10 cellular contexts compared by ENCODE assay signal in genomic region chr14:90109858-90110257, GRCh38. TPM values are rescaled to one million over a fixed set of nuclear protein-coding genes. Genes with fewer than 3 reads are reported as not detected.
DNase-seq lines count a peak whose midpoint lies in the region; ATAC-seq and TF ChIP-seq lines count a peak whose summit lies in the region.
"Had no signal": no experiment of that assay in that cellular context is flagged by ENCODE, and none has a peak within 500 bp of the region (broad histone marks: within the 10 kb centered on the region; RNA-seq: fewer than 3 reads in every experiment).

No MANE protein-coding gene starts in this region.

- CTCF ChIA-PET in HCT116 (lab: Charles Lee), result interaction anchor here (1.6 kb wide), 1 partner anchor 28 kb away, joined by 4 read pairs; no protein-coding TSS in a partner anchor

- H3K9me2 ChIP-seq in HCT116 (ENCODE audit: insufficient read depth), result no peaks in the 10 kb centered on the region

- TF ChIP-seq POLR2A in HCT116 (IDR thresholded peaks at IDR 0.05; ENCODE audit: borderline replicate concordance, extremely low read depth, insufficient read depth, insufficient read length), result no peak

- TF ChIP-seq RAD21 in HCT116 (IDR thresholded peaks at IDR 0.05; ENCODE audit: low read depth), result peak; percentile 45; the same call in 1 of the 2 replicates

- H2AFZ ChIP-seq in HCT116 (ENCODE audit: low read depth, low read length, poor library complexity, severe bottlenecking), result no peak overlapping the region

- RAD21 ChIA-PET in HCT116 (lab: Charles Lee; ENCODE audit: low non-redundant PET in 1 of 2, low total read pairs in 2 of 2, uncharacterized antibody in 2 of 2, unreplicated experiment in 2 of 2), result no interaction called here

- H3K36me3 ChIP-seq in HCT116 (ENCODE audit: control insufficient read depth in 1 of 2, insufficient read depth in 2 of 2, low read length in 2 of 2), result no peaks in the 10 kb centered on the region
- H3K36me3 ChIP-seq: uterus had no signal

- peak overlapping the region; percentile 21; the same call in 1 of the 2 replicates for H3K4me2 ChIP-seq in HCT116 (ENCODE audit: low read length)

- H3K27ac ChIP-seq in HCT116 (ENCODE audit: low read depth, low read length), result no peak overlapping the region
- no peak overlapping the region for H3K27ac ChIP-seq in VCaP
- H3K27ac ChIP-seq: uterus had no signal

- POLR2A ChIA-PET in HCT116 (lab: Charles Lee), result no interaction called here

- DNase-seq in NCI-H2171 treated with DMSO at 0.1 percent for 48 hours (lab: John Stamatoyannopoulos, UW), result peak; percentile 13
- DNase-seq in NCI-H2171 (lab: John Stamatoyannopoulos, UW), result no peak
- peak; percentile 38 for DNase-seq in HCT116 (ENCODE audit: low read depth, low spot score)
- peak; percentile 36 for DNase-seq in left kidney (ENCODE audit: low read depth, low spot score)
- no peak for DNase-seq in NCI-H1092 (lab: John Stamatoyannopoulos, UW)
- no peak for DNase-seq in D341Med (ENCODE audit: low spot score)
- no peak for DNase-seq in DMS114 treated with DMSO at 0.1 percent for 48 hours (lab: John Stamatoyannopoulos, UW; ENCODE audit: unreplicated experiment)
- DNase-seq: HCEC 1CT, uterus had no signal

- peaks cover 14 to 24% of the 10 kb centered on the region in 2 experiments for H3K4me1 ChIP-seq in HCT116 (ENCODE audit: control insufficient read depth in 1 of 2, insufficient read depth in 2 of 2, low read length in 2 of 2)
- H3K4me1 ChIP-seq: uterus had no signal

- peak; percentile 90 for ATAC-seq in HCT116

- H3K9me3 ChIP-seq in HCT116 (ENCODE audit: control insufficient read depth in 1 of 2, insufficient read depth in 1 of 2, low read depth in 1 of 2, low read length in 2 of 2), result no peaks in the 10 kb centered on the region
- H3K9me3 ChIP-seq: uterus had no signal

- no peaks in the 10 kb centered on the region for H3K27me3 ChIP-seq in HCT116 (ENCODE audit: insufficient read depth, low read length)
- H3K27me3 ChIP-seq: uterus had no signal

- no peak overlapping the region for H3K9ac ChIP-seq in HCT116 (ENCODE audit: low read length)

- no peaks in the 10 kb centered on the region for H3K79me2 ChIP-seq in HCT116 (ENCODE audit: insufficient read depth, low read length)

- no peaks in the 10 kb centered on the region for H4K20me1 ChIP-seq in HCT116 (ENCODE audit: insufficient read depth)

- TF ChIP-seq CTCF in HCT116 (IDR thresholded peaks at IDR 0.05 in 2 of 3, conservative IDR thresholded peaks at IDR 0.05 in 1 of 3; ENCODE audit: borderline replicate concordance in 1 of 3, insufficient read depth in 1 of 3, low read depth in 2 of 3, low read length in 2 of 3) (peak in 2 of 3 experiments; percentile 61 to 69; a peak in 4 of 6 replicates), VCaP (conservative IDR thresholded peaks at IDR 0.05) (peak; percentile 38)

- no peak overlapping the region for H3K4me3 ChIP-seq in HCT116 (replicated peaks in 1 of 2; ENCODE audit: low read depth in 1 of 2, low read length in 2 of 2)
- H3K4me3 ChIP-seq: uterus had no signal

- no TSS peak for BruUV-seq in HCT116 (replicated peaks; lab: Mats Ljungman, UMichigan)

- intact Hi-C loops in HCT116 (cut with micrococcal nuclease), result no loop called here

TF ChIP-seq in HCT116, 20 proteins besides CTCF, POLR2A, EP300 and RAD21:
- TF ChIP-seq EZH2phosphoT487 (IDR thresholded peaks at IDR 0.05; ENCODE audit: borderline replicate concordance) (no peak), ZNF274 (IDR thresholded peaks at IDR 0.05; ENCODE audit: low read depth, low read length) (no peak), ZFX (IDR thresholded peaks at IDR 0.05) (no peak), EZH2 (IDR thresholded peaks at IDR 0.05) (no peak), JUND (IDR thresholded peaks at IDR 0.05) (no peak)

RNA-seq across cellular contexts. Expression of gene KCNK13, which starts 48.1 kb away (rescaled TPM):
- total RNA-seq in HCT116 (2021; ENCODE audit: unreplicated experiment), result 2.2 TPM
- 0.82 and 1.2 TPM in 2 replicates for polyA plus RNA-seq in HCT116 (2012)

Comparison
In these comparisons a context has a peak if more than half of its experiments do, and no peak if none do; other contexts are left out.
1. DNase-seq: peak in NCI-H2171 treated with DMSO at 0.1 percent for 48 hours (single experiment), HCT116 (single experiment) and left kidney (single experiment); none in NCI-H2171 (single experiment), NCI-H1092 (single experiment), D341Med (single experiment) and DMS114 treated with DMSO at 0.1 percent for 48 hours (single experiment).